ENCODE assay signal across 6 cellular contexts in genomic region chr20:53260591-53260990, GRCh38.
"Had no signal": no experiment of that assay in that cellular context is flagged by ENCODE, and none has a peak within 500 bp of the region (broad histone marks: within the 10 kb centered on the region; RNA-seq: fewer than 3 reads in every experiment).

No MANE protein-coding gene starts in this region.

- H3K27ac Mint-ChIP-seq: IgD-negative memory B cell had no signal

- H3K27ac ChIP-seq: HL-60, KMS-11 had no signal

- H3K9ac ChIP-seq: KMS-11 had no signal

- H3K36me3 Mint-ChIP-seq: IgD-negative memory B cell had no signal

- DNase-seq: IMR-90, KBM-7, KG1 had no signal

- H3K4me2 ChIP-seq: KMS-11 had no signal
